In the genomic region with DNA sequence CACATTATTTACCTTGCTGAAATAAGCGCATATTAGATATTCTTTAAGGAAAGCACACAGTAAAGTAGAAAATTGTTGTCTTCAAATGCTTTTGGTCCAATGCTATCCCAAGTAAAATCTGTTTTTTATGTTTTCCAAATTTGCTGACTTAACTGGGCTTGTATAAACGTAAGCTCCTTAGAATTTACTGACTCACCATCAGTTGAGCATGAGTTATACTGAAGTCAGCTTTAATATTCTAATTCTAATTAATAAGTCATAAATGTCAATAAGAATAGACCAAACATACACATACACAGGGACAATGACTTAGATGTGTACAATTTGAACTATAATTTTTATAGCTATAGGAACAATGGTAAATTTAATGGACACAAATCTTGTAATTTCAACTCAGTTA, we compare ENCODE assay signal across 23 cellular contexts.
A peak's percentile ranks its signal among the peaks of the same experiment; 100 is the strongest.
DNase-seq lines count a peak whose midpoint lies in the region; ATAC-seq and TF ChIP-seq lines count a peak whose summit lies in the region.
"Had no signal": no experiment of that assay in that cellular context is flagged by ENCODE, and none has a peak within 500 bp of the region (broad histone marks: within the 10 kb centered on the region; RNA-seq: fewer than 3 reads in every experiment).

No MANE protein-coding gene starts in this region.

- H2BK12ac ChIP-seq in mesenchymal stem cell (ENCODE audit: low read length in 2 of 2) = no peak overlapping the region

- H3K4me2 ChIP-seq in fibroblast of lung (ENCODE audit: extremely low read depth, insufficient read depth, low read length) (no peak overlapping the region), mesenchymal stem cell (ENCODE audit: low read length, poor library complexity, severe bottlenecking) (no peak overlapping the region)
- H3K4me2 ChIP-seq: BLaER1 treated with 17β-estradiol and CSF1 and Interleukin-3, amounts not matched to agents 10 nM and 100 nM had no signal

- H2AK5ac ChIP-seq in mesenchymal stem cell (ENCODE audit: low read length, severe bottlenecking) = no peak overlapping the region

- H3K4me3 ChIP-seq in fibroblast of lung (replicated peaks in 1 of 4; ENCODE audit: control extremely low read depth in 1 of 4, insufficient read depth in 1 of 4, low read depth in 3 of 4, low read length in 4 of 4) = no peak overlapping the region
- no peak overlapping the region for H3K4me3 ChIP-seq in mesenchymal stem cell (ENCODE audit: insufficient read depth in 1 of 2, low read depth in 1 of 2, low read length in 2 of 2)
- H3K4me3 ChIP-seq: BLaER1 treated with 17β-estradiol and CSF1 and Interleukin-3, amounts not matched to agents 10 nM and 100 nM; Peyer's patch had no signal

- no peak overlapping the region for H4K91ac ChIP-seq in mesenchymal stem cell (ENCODE audit: low read length)

- H3K4me1 ChIP-seq in fibroblast of lung (ENCODE audit: control insufficient read depth, extremely low read depth, insufficient read depth, low read length) = no peaks in the 10 kb centered on the region
- H3K4me1 ChIP-seq in mesenchymal stem cell (ENCODE audit: control insufficient read depth, insufficient read depth, low read depth, low read length) = no peaks in the 10 kb centered on the region
- H3K4me1 ChIP-seq: Peyer's patch had no signal

- peaks cover 32% of the 10 kb centered on the region for H3K4me1 Mint-ChIP-seq in HFFc6 (ENCODE audit: low read depth)
- H3K4me1 Mint-ChIP-seq: CD4-positive, alpha-beta memory T cell had no signal

- H3K27ac ChIP-seq in fibroblast of lung (ENCODE audit: insufficient read depth, low read length) (no peak overlapping the region), mesenchymal stem cell (ENCODE audit: low read length, poor library complexity, severe bottlenecking) (no peak overlapping the region)
- H3K27ac ChIP-seq: BLaER1 treated with 17β-estradiol and CSF1 and Interleukin-3, amounts not matched to agents 10 nM and 100 nM; HL-60; Peyer's patch had no signal

- no peaks in the 10 kb centered on the region for H3K79me1 ChIP-seq in mesenchymal stem cell (replicated peaks; ENCODE audit: low read length, poor library complexity, severe bottlenecking)

- no peak overlapping the region for H3K4ac ChIP-seq in mesenchymal stem cell (ENCODE audit: low read depth in 1 of 2, low read length in 2 of 2)

- H2AFZ ChIP-seq in fibroblast of lung (ENCODE audit: low read length) = no peak overlapping the region
- H2AFZ ChIP-seq in mesenchymal stem cell (ENCODE audit: low read depth, low read length) = no peak overlapping the region

- no peak overlapping the region for H3K4me3 Mint-ChIP-seq in HFFc6
- H3K4me3 Mint-ChIP-seq: CD4-positive, alpha-beta memory T cell had no signal

- H2BK120ac ChIP-seq in mesenchymal stem cell (ENCODE audit: low read depth, low read length) = no peak overlapping the region

- H3K18ac ChIP-seq in mesenchymal stem cell (ENCODE audit: low read depth in 1 of 2, low read length in 2 of 2) = no peak overlapping the region

- no peak overlapping the region for H3K27ac Mint-ChIP-seq in HFFc6
- H3K27ac Mint-ChIP-seq: CD4-positive, alpha-beta memory T cell had no signal

- H3K14ac ChIP-seq in mesenchymal stem cell (ENCODE audit: low read length in 2 of 2) = no peak overlapping the region

- no peak overlapping the region for H4K8ac ChIP-seq in mesenchymal stem cell (ENCODE audit: low read length)

- TF ChIP-seq CTCF in HFFc6 (IDR thresholded peaks at IDR 0.05) (no peak), fibroblast of lung (conservative IDR thresholded peaks at IDR 0.05 in 1 of 2, IDR thresholded peaks at IDR 0.05 in 1 of 2; ENCODE audit: low read depth in 1 of 2, low read length in 2 of 2) (no peak)

- no peaks in the 10 kb centered on the region for H3K9me3 ChIP-seq in fibroblast of lung (ENCODE audit: control insufficient read depth, insufficient read depth, low read depth, low read length)
- H3K9me3 ChIP-seq in mesenchymal stem cell (ENCODE audit: control insufficient read depth, low read length) = no peaks in the 10 kb centered on the region
- H3K9me3 ChIP-seq: BLaER1 treated with 17β-estradiol and CSF1 and Interleukin-3, amounts not matched to agents 10 nM and 100 nM; Peyer's patch had no signal

- DNase-seq in HFFc6 = peak; percentile 18
- peak; percentile 20 to 24 for DNase-seq in fibroblast of lung (ENCODE audit: low read depth in 2 of 2)
- no peak for DNase-seq in mesenchymal stem cell
- no peak for DNase-seq in NCI-H1105 treated with DMSO at 0.1 percent for 48 hours (lab: John Stamatoyannopoulos, UW)
- no peak for DNase-seq in OCI-M1 (lab: John Stamatoyannopoulos, UW)
- DNase-seq in cerebellum (ENCODE audit: low spot score) = no peak
- DNase-seq: CD4-positive, alpha-beta memory T cell; DMS153; H7; KBM-7; MM.1S; NCI-H1092; NCI-H1436 treated with DMSO at 0.1 percent for 48 hours; NCI-H1930; NCI-H226; NCI-H510A treated with DMSO at 0.1 percent for 48 hours; NCI-H748 treated with DMSO at 0.1 percent for 48 hours; NK-92 treated with Interleukin-12 subunit alpha and Interleukin-12 subunit beta, amount 100 ng/mL, for 24 hours; Peyer's patch had no signal

- no peak overlapping the region for H2BK5ac ChIP-seq in mesenchymal stem cell (ENCODE audit: low read depth, low read length, poor library complexity, severe bottlenecking)

- H3K9me3 Mint-ChIP-seq in HFFc6 = no peaks in the 10 kb centered on the region
- H3K9me3 Mint-ChIP-seq: CD4-positive, alpha-beta memory T cell had no signal

- no peak for ATAC-seq in HG03442 (IDR thresholded peaks at IDR 0.05; ENCODE audit: unreplicated experiment)
- ATAC-seq: HepG2 had no signal

- H4K20me1 ChIP-seq in fibroblast of lung (ENCODE audit: control insufficient read depth, extremely low read depth, insufficient read depth, low read length) = no peaks in the 10 kb centered on the region
- H4K20me1 ChIP-seq: BLaER1 treated with 17β-estradiol and CSF1 and Interleukin-3, amounts not matched to agents 10 nM and 100 nM had no signal

- H3K36me3 Mint-ChIP-seq in HFFc6 (ENCODE audit: low read depth) = no peaks in the 10 kb centered on the region
- H3K36me3 Mint-ChIP-seq: CD4-positive, alpha-beta memory T cell had no signal

- H3K36me3 ChIP-seq in fibroblast of lung (ENCODE audit: control insufficient read depth, insufficient read depth, low read length) (no peaks in the 10 kb centered on the region), mesenchymal stem cell (ENCODE audit: control insufficient read depth in 1 of 2, insufficient read depth in 2 of 2, low read depth in 1 of 2, low read length in 2 of 2) (peaks cover 2 to 74% of the 10 kb centered on the region in 2 experiments)
- H3K36me3 ChIP-seq: BLaER1 treated with 17β-estradiol and CSF1 and Interleukin-3, amounts not matched to agents 10 nM and 100 nM; Peyer's patch had no signal

- WGBS in mesenchymal stem cell = no CpG with 5 or more reads among the region's 2 CpGs

- H3K27me3 ChIP-seq in fibroblast of lung (ENCODE audit: control insufficient read depth, insufficient read depth, low read length) (no peaks in the 10 kb centered on the region), mesenchymal stem cell (ENCODE audit: control insufficient read depth in 1 of 2, insufficient read depth in 1 of 2, low read length in 2 of 2) (no peaks in the 10 kb centered on the region)
- H3K27me3 ChIP-seq: BLaER1 treated with 17β-estradiol and CSF1 and Interleukin-3, amounts not matched to agents 10 nM and 100 nM; Peyer's patch had no signal

- no peaks in the 10 kb centered on the region for H3K79me2 ChIP-seq in fibroblast of lung (ENCODE audit: control insufficient read depth, insufficient read depth, low read length)

- H3K9ac ChIP-seq in fibroblast of lung (ENCODE audit: insufficient read depth, low read length) (no peak overlapping the region), mesenchymal stem cell (ENCODE audit: low read length) (peak overlapping the region; percentile 58)
- H3K9ac ChIP-seq: BLaER1 treated with 17β-estradiol and CSF1 and Interleukin-3, amounts not matched to agents 10 nM and 100 nM had no signal

- H3K23ac ChIP-seq in mesenchymal stem cell (ENCODE audit: low read length in 2 of 2) = no peak overlapping the region

- no peak overlapping the region for H2BK15ac ChIP-seq in mesenchymal stem cell (ENCODE audit: low read depth, poor library complexity, severe bottlenecking)

- H3K27me3 Mint-ChIP-seq in HFFc6 (ENCODE audit: insufficient read depth) = no peaks in the 10 kb centered on the region

Comparison
In these comparisons a context has a peak if more than half of its experiments do, and no peak if none do; other contexts are left out.
1. DNase-seq: peak in HFFc6 (single experiment) and fibroblast of lung (2 of 2); none in mesenchymal stem cell (single experiment), NCI-H1105 treated with DMSO at 0.1 percent for 48 hours (single experiment), OCI-M1 (single experiment) and cerebellum (single experiment).